ENCODE assay signal across 7 cellular contexts in genomic region chr1:37947364-37947763, GRCh38. TPM values are rescaled to one million over a fixed set of nuclear protein-coding genes. Genes with fewer than 3 reads are reported as not detected.
DNase-seq lines count a peak whose midpoint lies in the region; ATAC-seq and TF ChIP-seq lines count a peak whose summit lies in the region.

No MANE protein-coding gene starts in this region.

- H3K4me1 ChIP-seq in hepatocyte (ENCODE audit: insufficient read depth) (peaks cover 14% of the 10 kb centered on the region), spleen (peaks cover 0 to 46% (median 32%) of the 10 kb centered on the region in 6 donors)

- H3K79me2 ChIP-seq in hepatocyte = no peaks in the 10 kb centered on the region

- H3K9me2 ChIP-seq in hepatocyte (replicated peaks; ENCODE audit: insufficient read depth) = no peaks in the 10 kb centered on the region

- no peak for TF ChIP-seq POLR2A in spleen (IDR thresholded peaks at IDR 0.05)

- CTCF ChIA-PET in T-cell (lab: Charles Lee) = interaction anchor here in 1 of 2 donors (0.5 to 2.1 kb wide), 2 partner anchors 72 to 88 kb away, joined by 3 to 5 read pairs; partner anchors contain the start of gene MTF1

- H3K27me3 Mint-ChIP-seq in T-cell = no peaks in the 10 kb centered on the region

- H3K4me3 ChIP-seq in H7 (ENCODE audit: insufficient read depth, low read depth, low read length) (no peak overlapping the region), hepatocyte (no peak overlapping the region), spleen (peak overlapping the region in 5 of 8 donors; percentile 52 to 84 (median 58))

- intact Hi-C loops in spleen (cut with DNase I; ENCODE audit: low total_unique reads) = no loop called here

- peaks cover 13 to 15% (median 13%) of the 10 kb centered on the region in 3 donors for H3K4me1 Mint-ChIP-seq in T-cell

- H3K27ac ChIP-seq in hepatocyte (peak overlapping the region; percentile 97), spleen (peak overlapping the region; percentile 53 to 93 (median 88))

- H3K27ac Mint-ChIP-seq in T-cell = peak overlapping the region; percentile 86 to 93

- H3K36me3 ChIP-seq in H7 (replicated peaks; ENCODE audit: control insufficient read depth, insufficient read depth, low read length) (peaks cover 2% of the 10 kb centered on the region), hepatocyte (replicated peaks; ENCODE audit: insufficient read depth, low read depth) (no peaks in the 10 kb centered on the region), spleen (peaks cover 0 to 29% (median 7%) of the 10 kb centered on the region in 6 donors)

- no peaks in the 10 kb centered on the region for H4K20me1 ChIP-seq in hepatocyte (ENCODE audit: insufficient read depth, poor library complexity, severe bottlenecking)

- peak overlapping the region; percentile 83 to 90 (median 86) for H3K4me3 Mint-ChIP-seq in T-cell

- no peak for TF ChIP-seq CTCF in hepatocyte (IDR thresholded peaks at IDR 0.05; ENCODE audit: poor library complexity)
- no peak for TF ChIP-seq CTCF in spleen (IDR thresholded peaks at IDR 0.05 in 8 of 11, conservative IDR thresholded peaks at IDR 0.05 in 3 of 11)

- peak overlapping the region; percentile 71 for H2AFZ ChIP-seq in hepatocyte

- DNase-seq in H7 (peak; percentile 19), T-cell (no peak), hepatocyte (ENCODE audit: low spot score) (no peak), spleen (no peak), NCI-H446 treated with DMSO at 0.1 percent for 48 hours (lab: John Stamatoyannopoulos, UW) (no peak), amniotic stem cell (lab: John Stamatoyannopoulos, UW) (no peak)
- no peak for DNase-seq in stimulated activated naive CD4-positive, alpha-beta T cell treated with Interleukin-2 at 50 U/mL for 16 hours (lab: John Stamatoyannopoulos, UW)

- WGBS in hepatocyte (ENCODE audit: low lambda C conversion rate, missing lambda C conversion rate) = 80% methylated on average over 6 of the region's 6 CpGs
- 36 to 61% (median 39%) methylated on average over 6 of the region's 6 CpGs for WGBS in spleen, 5 donors

- H3K27me3 ChIP-seq in H7 (ENCODE audit: control insufficient read depth, insufficient read depth, low read length) (no peaks in the 10 kb centered on the region), hepatocyte (no peaks in the 10 kb centered on the region), spleen (replicated peaks in 1 of 7) (no peaks in the 10 kb centered on the region)

- peaks cover 3% of the 10 kb centered on the region for H3K36me3 Mint-ChIP-seq in T-cell

- POLR2A ChIA-PET in T-cell (lab: Charles Lee) = interaction anchor here in 1 of 2 donors (0.6 to 0.7 kb wide), 2 partner anchors 30 to 393 kb away, joined by 3 read pairs; partner anchors contain the start of gene SNIP1

- H3K9me3 ChIP-seq in hepatocyte (ENCODE audit: low read depth) (no peaks in the 10 kb centered on the region), spleen (no peaks in the 10 kb centered on the region)

- peak overlapping the region; percentile 91 for H3K4me2 ChIP-seq in hepatocyte

- H3K9me3 Mint-ChIP-seq in T-cell = no peaks in the 10 kb centered on the region

- ATAC-seq in T-cell (replicated peaks in 1 of 4) = no peak

RNA-seq across cellular contexts. Expression of gene INPP5B, which starts 0.5 kb away (rescaled TPM):
- 34.3 and 35.7 TPM in 2 replicates for total RNA-seq in H7 (2014; rRNA removed; shearing (Covaris generic))
- total RNA-seq in T-cell (10 to 100 TPM; 27.9 to 35.8 (median 30.9) TPM), hepatocyte (16.3 and 18.3 TPM in 2 replicates), spleen (10 to 100 TPM; 31.0 to 70.7 (median 45.0) TPM)
- polyA plus RNA-seq in hepatocyte (6.1 and 9.3 TPM in 2 replicates), spleen (10 to 100 TPM; 11.4 to 27.5 (median 19.0) TPM)

RNA-seq across cellular contexts. Expression of gene SF3A3, which starts 42.5 kb away (rescaled TPM):
- total RNA-seq in H7 (2014; rRNA removed; shearing (Covaris generic)) = 181 and 196 TPM in 2 replicates
- total RNA-seq in T-cell = 10 to 100 TPM; 45.2 to 69.9 (median 53.0) TPM
- 48.8 and 51.3 TPM in 2 replicates for total RNA-seq in hepatocyte
- polyA plus RNA-seq in hepatocyte = 40.9 and 52.8 TPM in 2 replicates
- 10 to 100 TPM; 44.5 to 64.3 (median 53.6) TPM for total RNA-seq in spleen
- 10 to 100 TPM; 19.7 to 24.9 (median 22.1) TPM for polyA plus RNA-seq in spleen

RNA-seq across cellular contexts. Expression of gene FHL3, which starts 58.0 kb away (rescaled TPM):
- 51.5 and 54.8 TPM in 2 replicates for total RNA-seq in H7 (2014; rRNA removed; shearing (Covaris generic))
- total RNA-seq in T-cell = 10 to 100 TPM in 2 of 5 donors, 1 to 10 TPM in 3; 4.1 to 19.3 (median 8.1) TPM
- 8.4 and 27.2 TPM in 2 replicates for total RNA-seq in hepatocyte
- polyA plus RNA-seq in hepatocyte = 27.2 and 28.6 TPM in 2 replicates
- total RNA-seq in spleen = 10 to 100 TPM; 13.0 to 39.9 (median 19.5) TPM
- polyA plus RNA-seq in spleen = 10 to 100 TPM in 1 of 3 donors, 1 to 10 TPM in 2; 8.6 to 14.0 (median 9.3) TPM

Comparison
In these comparisons a context has a peak if more than half of its experiments do, and no peak if none do; other contexts are left out.
1. H3K4me3 ChIP-seq: peak in spleen (5 of 8); none in H7 (single experiment) and hepatocyte (single experiment).